9 cellular contexts compared by ENCODE assay signal in the genomic region with DNA sequence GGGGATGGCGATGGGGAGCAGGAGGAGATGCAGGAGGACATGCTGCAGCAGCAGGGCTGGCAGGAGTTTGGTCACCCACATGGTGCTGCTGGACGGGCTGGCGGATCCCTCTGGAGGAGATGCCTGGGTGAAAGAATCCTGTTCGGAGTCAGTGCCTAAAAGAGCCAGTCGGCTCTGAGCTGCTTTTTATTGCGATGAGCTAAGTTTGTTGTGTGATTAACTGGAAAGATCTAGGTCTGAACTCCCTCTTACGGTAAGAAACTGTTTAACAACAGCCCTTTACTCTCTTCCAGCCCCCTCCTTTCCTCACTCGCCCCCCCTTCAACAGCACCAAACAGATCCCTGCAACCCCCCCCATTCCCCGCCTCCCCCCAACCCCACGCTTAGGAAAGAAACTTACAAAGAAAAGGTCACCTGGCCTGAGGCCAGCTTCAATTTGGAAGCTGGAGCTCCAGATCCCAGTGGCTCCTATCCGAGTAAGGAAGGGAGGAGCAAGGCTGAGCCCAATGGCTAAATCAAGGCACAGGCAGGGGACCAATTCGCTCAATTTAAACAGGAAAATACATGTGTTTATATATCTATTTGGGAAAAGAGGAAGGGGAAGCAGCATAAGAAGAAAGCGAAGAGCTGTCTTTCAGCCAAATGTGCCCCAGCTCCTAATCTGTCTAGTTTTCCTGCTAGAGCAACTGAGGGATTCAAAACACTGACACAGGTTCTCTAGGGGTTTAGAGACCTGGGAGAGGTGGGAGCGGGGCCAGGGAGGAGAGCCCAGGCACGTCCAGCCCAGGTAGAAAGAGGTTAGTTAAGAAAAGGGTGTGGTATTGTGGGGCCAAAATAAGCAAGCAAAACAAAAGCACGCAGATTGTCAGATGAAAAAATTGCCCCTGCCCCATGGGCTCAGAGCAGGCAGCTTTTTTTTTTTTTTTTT. TPM values are rescaled to one million over a fixed set of nuclear protein-coding genes. Genes with fewer than 3 reads are reported as not detected.
DNase-seq lines count a peak whose midpoint lies in the region; ATAC-seq lines count a peak whose summit lies in the region.
"Had no signal": no experiment of that assay in that cellular context is flagged by ENCODE, and none has a peak within 500 bp of the region (broad histone marks: within the 10 kb centered on the region; RNA-seq: fewer than 3 reads in every experiment).

Gene HGF (minus strand): TSS at position 157 of the 928 bp plus-strand sequence. CDS start 76 bp downstream, at position 81.

- no peak within 1 kb of the TSS for H3K27ac ChIP-seq in duodenal mucosa (ENCODE audit: low read depth, low read length)
- peak within 1 kb of the TSS in 1 of 2 donors; percentile 50 for H3K27ac ChIP-seq in aorta (ENCODE audit: low read depth in 1 of 2, low read length in 2 of 2)

- H3K4me3 ChIP-seq in duodenal mucosa (ENCODE audit: low read depth in 1 of 2, low read length in 2 of 2) (peak within 1 kb of the TSS; percentile 38 to 56), mononuclear cell (ENCODE audit: low read length) (peak within 1 kb of the TSS; percentile 38), aorta (ENCODE audit: low read length in 2 of 2) (peak within 1 kb of the TSS; percentile 21 to 59)

- H3K27me3 ChIP-seq in duodenal mucosa (ENCODE audit: control insufficient read depth in 1 of 2, insufficient read depth in 2 of 2, low read length in 2 of 2): no peaks in the 10 kb centered on the region
- no peaks in the 10 kb centered on the region for H3K27me3 ChIP-seq in mononuclear cell (ENCODE audit: insufficient read depth, low read length)
- no peaks in the 10 kb centered on the region for H3K27me3 ChIP-seq in aorta (ENCODE audit: control insufficient read depth in 1 of 2, insufficient read depth in 2 of 2, low read length in 1 of 2)

- ATAC-seq in aorta (ENCODE audit: low FRiP score): peak; percentile 87

- H3K4me1 ChIP-seq in duodenal mucosa (ENCODE audit: control insufficient read depth in 1 of 2, insufficient read depth in 2 of 2, low read length in 2 of 2) (no peaks in the 10 kb centered on the region), mononuclear cell (ENCODE audit: insufficient read depth, low read length) (peaks cover 43% of the 10 kb centered on the region), aorta (ENCODE audit: control insufficient read depth in 1 of 2, insufficient read depth in 2 of 2, low read length in 2 of 2) (peaks cover 0 to 4% of the 10 kb centered on the region in 2 donors)

- H3K36me3 ChIP-seq in duodenal mucosa (ENCODE audit: control insufficient read depth in 1 of 2, insufficient read depth in 2 of 2, low read length in 2 of 2) (no peaks in the 10 kb centered on the region), aorta (ENCODE audit: control insufficient read depth in 1 of 2, insufficient read depth in 2 of 2, low read length in 1 of 2) (no peaks in the 10 kb centered on the region)

- intact Hi-C loops in aorta (cut with DNase I): loop anchor here in 1 of 2 donors (10.0 kb wide), 1 partner anchor 265 kb away; no protein-coding TSS in a partner anchor

- H3K9me3 ChIP-seq in duodenal mucosa (ENCODE audit: control insufficient read depth in 1 of 2, low read length in 2 of 2) (no peaks in the 10 kb centered on the region), mononuclear cell (ENCODE audit: low read depth, low read length) (no peaks in the 10 kb centered on the region), aorta (ENCODE audit: control insufficient read depth, low read length) (no peaks in the 10 kb centered on the region)

- DNase-seq in AG08396 (ENCODE audit: low spot score) (peak; percentile 67), M059J (ENCODE audit: low read depth) (peak; percentile 40), aorta (peak; percentile 83 to 86), UCSD-AML1 (lab: John Stamatoyannopoulos, UW; ENCODE audit: unreplicated experiment) (no peak)
- DNase-seq in activated CD4-positive, alpha-beta T cell treated with anti-CD3 and anti-CD28 coated beads for 48 hours: no peak
- no peak for DNase-seq in activated naive CD4-positive, alpha-beta T cell treated with anti-CD3 and anti-CD28 coated beads, Interleukin-2, amount 50 U/mL, for 16 hours
- DNase-seq: activated naive CD8-positive, alpha-beta T cell treated with anti-CD3 and anti-CD28 coated beads, Interleukin-2, amount 10 ng/mL, durations not matched to agents 7 days and 5 days had no signal

- H3K9ac ChIP-seq in duodenal mucosa (ENCODE audit: low read depth in 1 of 2, low read length in 2 of 2): peak within 1 kb of the TSS; percentile 16 to 26

- WGBS in aorta, 2 donors: 11 to 12% methylated on average over 16 of the region's 16 CpGs

RNA-seq across cellular contexts. Expression of gene HGF, which starts in this region (rescaled TPM):
- total RNA-seq in M059J (2014; rRNA removed; shearing (Covaris generic)): 1.1 and 3.9 TPM in 2 replicates
- total RNA-seq in mononuclear cell (2.7 TPM), aorta (10 to 100 TPM; 20.7 to 55.9 TPM)
- 10 to 100 TPM in 1 of 2 donors, 1 to 10 TPM in 1; 9.9 to 24.9 TPM for polyA plus RNA-seq in aorta
- total RNA-seq: activated naive CD8-positive, alpha-beta T cell treated with anti-CD3 and anti-CD28 coated beads, Interleukin-2, amount 10 ng/mL, durations not matched to agents 7 days and 5 days had no signal

Comparison
In these comparisons a context has a peak if more than half of its experiments do, and no peak if none do; other contexts are left out.
1. DNase-seq: peak in AG08396 (single experiment), M059J (single experiment) and aorta (2 of 2); none in activated CD4-positive, alpha-beta T cell treated with anti-CD3 and anti-CD28 coated beads for 48 hours (single experiment), activated naive CD4-positive, alpha-beta T cell treated with anti-CD3 and anti-CD28 coated beads, Interleukin-2, amount 50 U/mL, for 16 hours (single experiment) and UCSD-AML1 (single experiment).
2. Peak in every context shown above with its lines, with median percentiles within 50 percentile points of each other: H3K4me3 ChIP-seq.